ENCODE assay signal across 1 cellular context in genomic region chr20:61904456-61904855, GRCh38.
TF ChIP-seq lines count a peak whose summit lies in the region.

No MANE protein-coding gene starts in this region.

TF ChIP-seq in H1, 55 proteins besides CTCF, POLR2A, EP300 and RAD21:
- TF ChIP-seq CBX8 (IDR thresholded peaks at IDR 0.05; ENCODE audit: borderline replicate concordance, low read depth, low read length) (no peak), SIRT6 (IDR thresholded peaks at IDR 0.05; ENCODE audit: low read length) (no peak), KDM5A (IDR thresholded peaks at IDR 0.05; ENCODE audit: low read length) (no peak), MAFK (IDR thresholded peaks at IDR 0.05; ENCODE audit: low read depth, low read length) (no peak), TAF7 (optimal IDR thresholded peaks at IDR 0.05; ENCODE audit: borderline replicate concordance, low read depth, low read length) (no peak), RBBP5 (IDR thresholded peaks at IDR 0.05; ENCODE audit: borderline replicate concordance, low read depth, low read length) (no peak), GTF2F1 (IDR thresholded peaks at IDR 0.05; ENCODE audit: borderline replicate concordance, low read depth, low read length) (no peak), CHD7 (IDR thresholded peaks at IDR 0.05; ENCODE audit: insufficient replicate concordance, low read length) (no peak), GABPA (IDR thresholded peaks at IDR 0.05; ENCODE audit: borderline replicate concordance, insufficient read depth, low read length) (no peak), SP2 (IDR thresholded peaks at IDR 0.05; ENCODE audit: low read length) (no peak), SIN3A (conservative IDR thresholded peaks at IDR 0.05 in 1 of 2, IDR thresholded peaks at IDR 0.05 in 1 of 2; ENCODE audit: low read depth in 1 of 2, low read length in 2 of 2) (no peak), SP1 (IDR thresholded peaks at IDR 0.05; ENCODE audit: low read depth, low read length) (no peak)
